ENCODE assay signal across 8 cellular contexts in the genomic region with DNA sequence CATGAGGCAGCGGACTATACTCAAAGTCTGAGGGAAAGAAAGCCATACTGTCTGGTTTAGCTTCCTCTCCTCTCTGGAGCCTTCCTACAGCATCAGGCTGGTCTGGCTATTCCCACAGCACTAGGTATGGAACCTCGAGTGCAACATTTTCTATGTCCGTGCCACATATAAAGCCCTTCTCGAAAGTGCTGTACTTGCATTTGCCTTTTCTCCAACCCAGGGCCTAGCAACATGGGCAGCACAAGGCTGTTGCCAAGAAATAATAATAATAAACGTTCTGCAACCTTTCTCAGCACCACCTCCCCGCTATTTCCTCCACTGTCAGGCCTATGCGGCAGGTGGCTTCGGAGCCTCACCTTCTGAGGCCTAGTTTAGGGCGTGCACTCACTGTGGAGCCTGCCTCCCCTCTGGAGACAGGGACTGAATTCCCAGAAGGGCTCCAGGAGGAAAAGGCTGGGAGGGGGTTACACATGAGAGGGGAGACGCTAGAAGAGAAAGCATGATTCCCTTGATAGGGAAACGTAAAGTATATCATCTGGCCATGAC.
DNase-seq lines count a peak whose midpoint lies in the region; ATAC-seq lines count a peak whose summit lies in the region.

No MANE protein-coding gene starts in this region.

- H3K9me3 ChIP-seq in neuron (ENCODE audit: low read length) = peaks cover 3% of the 10 kb centered on the region

- peak; percentile 12 for ATAC-seq in HG02973 (IDR thresholded peaks at IDR 0.05; ENCODE audit: unreplicated experiment)

- peak overlapping the region; percentile 68 for H3K27ac ChIP-seq in epithelial cell of prostate

- peaks cover 36% of the 10 kb centered on the region for H3K36me3 ChIP-seq in neuron (ENCODE audit: insufficient read depth, low read length)

- no peaks in the 10 kb centered on the region for H3K27me3 ChIP-seq in neuron (ENCODE audit: insufficient read depth, low read length)

- DNase-seq in NCI-H1694 treated with DMSO at 0.1 percent for 48 hours (lab: John Stamatoyannopoulos, UW) = peak; percentile 7
- DNase-seq in NCI-H1694 (lab: John Stamatoyannopoulos, UW) = no peak
- DNase-seq in RPMI8226 = peak; percentile 29
- no peak for DNase-seq in epithelial cell of prostate (ENCODE audit: low read depth, low spot score)
- no peak for DNase-seq in KG1 (lab: John Stamatoyannopoulos, UW)
- no peak for DNase-seq in germinal center (ENCODE audit: low spot score)

- peak overlapping the region; percentile 54 for H3K4me3 ChIP-seq in neuron (ENCODE audit: low read length)

- H2AFZ ChIP-seq in neuron (ENCODE audit: low read depth, low read length) = peak overlapping the region; percentile 62

- H3K4me1 ChIP-seq in neuron (ENCODE audit: insufficient read depth, low read length) = peaks cover 12% of the 10 kb centered on the region

Comparison
In these comparisons a context has a peak if more than half of its experiments do, and no peak if none do; other contexts are left out.
1. DNase-seq: peak in NCI-H1694 treated with DMSO at 0.1 percent for 48 hours (single experiment) and RPMI8226 (single experiment); none in NCI-H1694 (single experiment), epithelial cell of prostate (single experiment), KG1 (single experiment) and germinal center (single experiment).